ENCODE assay signal across 14 cellular contexts in genomic region chr5:132134384-132134783, GRCh38.
DNase-seq lines count a peak whose midpoint lies in the region; ATAC-seq, FAIRE-seq and TF ChIP-seq lines count a peak whose summit lies in the region.
"Had no signal": no experiment of that assay in that cellular context is flagged by ENCODE, and none has a peak within 500 bp of the region (broad histone marks: within the 10 kb centered on the region; RNA-seq: fewer than 3 reads in every experiment).

No MANE protein-coding gene starts in this region.

- H3K27me3 ChIP-seq in endodermal cell (ENCODE audit: control insufficient read depth, insufficient read depth, low read length, poor library complexity, severe bottlenecking), result peaks cover 7% of the 10 kb centered on the region
- H3K27me3 ChIP-seq: BLaER1, uterus had no signal

- no peak overlapping the region for H3K27ac ChIP-seq in endodermal cell (ENCODE audit: low read depth, low read length)
- H3K27ac ChIP-seq: BLaER1, uterus had no signal

- peaks cover 13% of the 10 kb centered on the region for H3K27me3 Mint-ChIP-seq in activated CD8-positive, alpha-beta T cell treated with anti-CD3 and anti-CD28 coated beads for 36 hours
- H3K27me3 Mint-ChIP-seq in activated CD8-positive, alpha-beta T cell treated with anti-CD3 and anti-CD28 coated beads, Interleukin-2, amount 10 ng/mL, durations not matched to agents 7 days and 5 days (ENCODE audit: low read depth), result peaks cover 21% of the 10 kb centered on the region
- peaks cover 2% of the 10 kb centered on the region for H3K27me3 Mint-ChIP-seq in endodermal cell (ENCODE audit: insufficient read depth)

- no peaks in the 10 kb centered on the region for H3K36me3 Mint-ChIP-seq in activated CD8-positive, alpha-beta T cell treated with anti-CD3 and anti-CD28 coated beads for 36 hours (ENCODE audit: low read depth)
- H3K36me3 Mint-ChIP-seq in activated CD8-positive, alpha-beta T cell treated with anti-CD3 and anti-CD28 coated beads, Interleukin-2, amount 10 ng/mL, durations not matched to agents 7 days and 5 days (ENCODE audit: low read depth), result no peaks in the 10 kb centered on the region
- H3K36me3 Mint-ChIP-seq in endodermal cell (ENCODE audit: low read depth), result no peaks in the 10 kb centered on the region
- H3K36me3 Mint-ChIP-seq: brain had no signal

- ATAC-seq in activated CD8-positive, alpha-beta T cell treated with anti-CD3 and anti-CD28 coated beads for 36 hours, result no peak
- no peak for ATAC-seq in activated CD8-positive, alpha-beta T cell treated with anti-CD3 and anti-CD28 coated beads, Interleukin-2, amount 10 ng/mL, durations not matched to agents 7 days and 5 days
- no peak for ATAC-seq in left ventricle myocardium superior

- intact Hi-C loops in activated CD8-positive, alpha-beta T cell treated with anti-CD3 and anti-CD28 coated beads for 36 hours (cut with micrococcal nuclease), result no loop called here
- intact Hi-C loops in left ventricle myocardium superior (cut with micrococcal nuclease), result no loop called here

- no peak overlapping the region for H3K4me3 ChIP-seq in endodermal cell (ENCODE audit: low read length)
- H3K4me3 ChIP-seq: BLaER1, uterus had no signal

- H3K27ac Mint-ChIP-seq in activated CD8-positive, alpha-beta T cell treated with anti-CD3 and anti-CD28 coated beads for 36 hours, result no peak overlapping the region
- H3K27ac Mint-ChIP-seq in activated CD8-positive, alpha-beta T cell treated with anti-CD3 and anti-CD28 coated beads, Interleukin-2, amount 10 ng/mL, durations not matched to agents 7 days and 5 days, result no peak overlapping the region
- no peak overlapping the region for H3K27ac Mint-ChIP-seq in endodermal cell
- H3K27ac Mint-ChIP-seq: activated B cell treated with CpG ODN at 0.5 μM for 24 hours, brain had no signal

- H3K4me1 Mint-ChIP-seq in activated CD8-positive, alpha-beta T cell treated with anti-CD3 and anti-CD28 coated beads for 36 hours (ENCODE audit: low read depth), result peaks cover 7% of the 10 kb centered on the region
- H3K4me1 Mint-ChIP-seq in activated CD8-positive, alpha-beta T cell treated with anti-CD3 and anti-CD28 coated beads, Interleukin-2, amount 10 ng/mL, durations not matched to agents 7 days and 5 days (ENCODE audit: low read depth), result peaks cover 2% of the 10 kb centered on the region
- no peaks in the 10 kb centered on the region for H3K4me1 Mint-ChIP-seq in endodermal cell
- H3K4me1 Mint-ChIP-seq: activated B cell treated with CpG ODN at 0.5 μM for 24 hours, brain had no signal

- H3K36me3 ChIP-seq in endodermal cell (ENCODE audit: control insufficient read depth, insufficient read depth, low read length), result no peaks in the 10 kb centered on the region
- H3K36me3 ChIP-seq: BLaER1, uterus had no signal

- TF ChIP-seq CTCF in activated CD8-positive, alpha-beta T cell treated with anti-CD3 and anti-CD28 coated beads for 36 hours (IDR thresholded peaks at IDR 0.05), result peak; percentile 30
- TF ChIP-seq CTCF in endodermal cell (conservative IDR thresholded peaks at IDR 0.05), result peak; percentile 65

- CTCF ChIA-PET in activated CD8-positive, alpha-beta T cell treated with anti-CD3 and anti-CD28 coated beads for 36 hours (lab: Charles Lee), result interaction anchor here (0.7 to 1.9 kb wide), 13 partner anchors 8 to 76 kb away, joined by 3 to 6 read pairs (median 4); no protein-coding TSS in a partner anchor
- CTCF ChIA-PET in activated CD8-positive, alpha-beta T cell treated with anti-CD3 and anti-CD28 coated beads, Interleukin-2, amount 10 ng/mL, durations not matched to agents 7 days and 5 days (lab: Charles Lee), result interaction anchor here (0.9 to 3.4 kb wide), 7 partner anchors 18 to 72 kb away, joined by 3 to 14 read pairs (median 5); no protein-coding TSS in a partner anchor

- WGBS in endodermal cell (ENCODE audit: insufficient coverage in 1 of 2, insufficient read length in 1 of 2), 2 experiments, result 51% methylated on average over 5 of the region's 5 CpGs; no CpG with 5 or more reads in 1 of the 2 experiments

- H3K9ac ChIP-seq in endodermal cell (ENCODE audit: extremely low read depth, low read length, poor library complexity, severe bottlenecking), result no peak overlapping the region
- H3K9ac ChIP-seq: BLaER1 had no signal

- no peak for FAIRE-seq in frontal cortex (lab: Jason Lieb, UNC)

- H3K9me3 ChIP-seq in endodermal cell (ENCODE audit: control insufficient read depth, low read length), result no peaks in the 10 kb centered on the region
- H3K9me3 ChIP-seq: uterus had no signal

- H3K4me3 Mint-ChIP-seq in activated CD8-positive, alpha-beta T cell treated with anti-CD3 and anti-CD28 coated beads for 36 hours, result no peak overlapping the region
- H3K4me3 Mint-ChIP-seq in activated CD8-positive, alpha-beta T cell treated with anti-CD3 and anti-CD28 coated beads, Interleukin-2, amount 10 ng/mL, durations not matched to agents 7 days and 5 days, result no peak overlapping the region
- H3K4me3 Mint-ChIP-seq in endodermal cell, result no peak overlapping the region
- H3K4me3 Mint-ChIP-seq: activated B cell treated with CpG ODN at 0.5 μM for 24 hours, brain had no signal

- H3K4me1 ChIP-seq in endodermal cell (ENCODE audit: control insufficient read depth, insufficient read depth, low read length), result no peaks in the 10 kb centered on the region
- H3K4me1 ChIP-seq: BLaER1, uterus had no signal

- no peak for DNase-seq in activated CD8-positive, alpha-beta T cell treated with anti-CD3 and anti-CD28 coated beads for 36 hours
- DNase-seq in activated CD8-positive, alpha-beta T cell treated with anti-CD3 and anti-CD28 coated beads, Interleukin-2, amount 10 ng/mL, durations not matched to agents 7 days and 5 days, result no peak
- DNase-seq in NAMALWA (ENCODE audit: low spot score) (peak; percentile 37), endodermal cell (no peak), smooth muscle cell of the brain vasculature (ENCODE audit: low read depth, low spot score) (peak; percentile 3), NCI-H2227 treated with DMSO at 0.1 percent for 48 hours (lab: John Stamatoyannopoulos, UW) (no peak), frontal cortex (ENCODE audit: low spot score in 2 of 2) (no peak), left ventricle myocardium superior (no peak)
- DNase-seq: activated B cell treated with CpG ODN at 0.5 μM for 24 hours; NCI-H524; stimulated activated CD4-positive, alpha-beta T cell treated with anti-CD3 and anti-CD28 coated beads, Interleukin-1b, Interleukin-23, amount 100 ng/mL, for 48 hours; uterus had no signal

- POLR2A ChIA-PET in activated CD8-positive, alpha-beta T cell treated with anti-CD3 and anti-CD28 coated beads for 36 hours (lab: Charles Lee), result interaction anchor here (1.1 kb wide), 1 partner anchor 38 kb away, joined by 3 read pairs; no protein-coding TSS in a partner anchor
- POLR2A ChIA-PET in activated CD8-positive, alpha-beta T cell treated with anti-CD3 and anti-CD28 coated beads, Interleukin-2, amount 10 ng/mL, durations not matched to agents 7 days and 5 days (lab: Charles Lee), result no interaction called here

- peaks cover 10% of the 10 kb centered on the region for H3K9me3 Mint-ChIP-seq in activated CD8-positive, alpha-beta T cell treated with anti-CD3 and anti-CD28 coated beads for 36 hours
- no peaks in the 10 kb centered on the region for H3K9me3 Mint-ChIP-seq in activated CD8-positive, alpha-beta T cell treated with anti-CD3 and anti-CD28 coated beads, Interleukin-2, amount 10 ng/mL, durations not matched to agents 7 days and 5 days (ENCODE audit: insufficient read depth)
- H3K9me3 Mint-ChIP-seq in endodermal cell, result no peaks in the 10 kb centered on the region

Comparison
In these comparisons a context has a peak if more than half of its experiments do, and no peak if none do; other contexts are left out.
1. DNase-seq: peak in NAMALWA (single experiment) and smooth muscle cell of the brain vasculature (single experiment); none in activated CD8-positive, alpha-beta T cell treated with anti-CD3 and anti-CD28 coated beads for 36 hours (single experiment), activated CD8-positive, alpha-beta T cell treated with anti-CD3 and anti-CD28 coated beads, Interleukin-2, amount 10 ng/mL, durations not matched to agents 7 days and 5 days (single experiment), endodermal cell (single experiment), NCI-H2227 treated with DMSO at 0.1 percent for 48 hours (single experiment), frontal cortex (0 of 2) and left ventricle myocardium superior (single experiment).